ENCODE assay signal across 18 cellular contexts in the genomic region with DNA sequence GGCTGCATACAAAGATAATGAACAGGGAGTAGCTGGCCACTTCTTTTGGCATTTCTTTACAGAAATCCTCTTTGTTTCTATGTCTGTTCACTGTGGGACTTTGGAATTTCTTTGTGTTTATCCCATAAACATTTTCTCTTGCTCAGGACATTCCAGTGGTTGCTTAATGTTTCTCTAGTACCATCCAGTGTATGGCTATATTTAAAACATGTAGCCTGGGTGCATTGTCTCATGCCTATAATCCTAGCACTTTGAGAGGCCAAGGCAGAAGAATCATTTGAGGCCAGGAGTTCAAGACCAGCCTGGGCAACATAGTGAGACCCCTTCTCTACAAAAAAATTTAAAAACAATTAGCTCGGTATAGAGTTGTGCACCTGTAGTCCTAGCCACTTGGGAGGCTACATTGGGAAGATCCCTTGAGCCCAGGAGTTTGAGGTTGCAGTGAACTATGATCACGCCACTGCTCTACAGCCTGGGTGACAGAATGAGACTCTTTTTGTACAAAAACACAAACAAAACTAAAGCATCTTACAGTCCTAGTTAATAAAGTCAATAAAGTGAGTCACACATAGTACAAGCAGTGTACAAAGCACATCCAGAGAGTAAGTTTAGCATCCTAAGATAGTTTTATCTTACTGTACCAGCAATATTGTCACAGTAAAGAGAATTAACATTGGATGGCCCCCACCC.
DNase-seq lines count a peak whose midpoint lies in the region; ATAC-seq, FAIRE-seq and TF ChIP-seq lines count a peak whose summit lies in the region.
"Had no signal": no experiment of that assay in that cellular context is flagged by ENCODE, and none has a peak within 500 bp of the region (broad histone marks: within the 10 kb centered on the region; RNA-seq: fewer than 3 reads in every experiment).

No MANE protein-coding gene starts in this region.

- H3K4me2 ChIP-seq in HepG2 (ENCODE audit: low read depth, low read length), result peak overlapping the region; percentile 47; the same call in 1 of the 2 replicates

- 50% methylated on average over 2 of the region's 2 CpGs for WGBS in HepG2 (ENCODE audit: low lambda C conversion rate)

- in situ Hi-C loops in HepG2 (cut with HindIII; ENCODE audit: extremely low pct_ligation_motif_present, low pct_unique_long_range_greater_than_20kb), result no loop called here

- no TSS peak for BruUV-seq in HepG2 (replicated peaks; lab: Mats Ljungman, UMichigan)

- CTCF ChIA-PET in HepG2 (lab: Yijun Ruan, JAX; ENCODE audit: low intra/inter-chr PET ratio, low total read pairs), result no interaction called here

- no peaks in the 10 kb centered on the region for H3K27me3 Mint-ChIP-seq in activated naive CD4-positive, alpha-beta T cell treated with anti-CD3 and anti-CD28 coated beads, Interleukin-2, amount 50 U/mL, for 24 hours

- no peaks in the 10 kb centered on the region for H3K36me3 ChIP-seq in HepG2 (replicated peaks in 1 of 2; ENCODE audit: control insufficient read depth in 1 of 2, insufficient read depth in 2 of 2, low read length in 2 of 2)
- H3K36me3 ChIP-seq: thoracic aorta had no signal

- no peak overlapping the region for H3K4me3 Mint-ChIP-seq in activated naive CD4-positive, alpha-beta T cell treated with anti-CD3 and anti-CD28 coated beads, Interleukin-2, amount 50 U/mL, for 24 hours

- TF ChIP-seq CTCF in cardiac fibroblast (IDR thresholded peaks at IDR 0.05; ENCODE audit: low read depth, low read length) (no peak), HepG2 (CRISPR knock-in tag; IDR thresholded peaks at IDR 0.05) (no peak), coronary artery (IDR thresholded peaks at IDR 0.05) (no peak)

- intact Hi-C loops in HepG2 (cut with micrococcal nuclease; ENCODE audit: unreplicated experiment), result no loop called here

- no peaks in the 10 kb centered on the region for H3K27me3 ChIP-seq in HepG2 (ENCODE audit: control insufficient read depth in 1 of 2, insufficient read depth in 2 of 2, low read length in 2 of 2)

- peaks cover 31% of the 10 kb centered on the region; the same call in 1 of the 2 replicates for H4K20me1 ChIP-seq in HepG2 (ENCODE audit: insufficient read depth, low read length)

- no peaks in the 10 kb centered on the region for H3K9me3 Mint-ChIP-seq in activated naive CD4-positive, alpha-beta T cell treated with anti-CD3 and anti-CD28 coated beads, Interleukin-2, amount 50 U/mL, for 24 hours

- H3K79me2 ChIP-seq in HepG2 (ENCODE audit: insufficient read depth, low read length), result peaks cover 58% of the 10 kb centered on the region

- POLR2A ChIA-PET in HepG2 (lab: Yijun Ruan, JAX), result interaction anchor here (2.9 kb wide), 1 partner anchor 64 kb away, joined by 11 read pairs; a partner anchor contains a TSS

- H3K4me3 ChIP-seq in cardiac fibroblast (replicated peaks in 1 of 2; ENCODE audit: low read depth in 2 of 2, low read length in 2 of 2) (no peak overlapping the region), HepG2 (replicated peaks in 1 of 3; ENCODE audit: insufficient read depth in 1 of 3, low read depth in 2 of 3, low read length in 3 of 3) (no peak overlapping the region), coronary artery (no peak overlapping the region)
- H3K4me3 ChIP-seq: thoracic aorta had no signal

- ATAC-seq in HepG2 (peak; percentile 89), HG03521 (IDR thresholded peaks at IDR 0.05; ENCODE audit: unreplicated experiment) (no peak), GM19397 (IDR thresholded peaks at IDR 0.05; ENCODE audit: unreplicated experiment) (no peak), HG02571 (IDR thresholded peaks at IDR 0.05; ENCODE audit: unreplicated experiment) (no peak)
- ATAC-seq: sciatic nerve had no signal

- H3K4me1 Mint-ChIP-seq in activated naive CD4-positive, alpha-beta T cell treated with anti-CD3 and anti-CD28 coated beads, Interleukin-2, amount 50 U/mL, for 24 hours, result peaks cover 74% of the 10 kb centered on the region

- H3K9me3 ChIP-seq in HepG2 (ENCODE audit: low read length), result no peaks in the 10 kb centered on the region
- H3K9me3 ChIP-seq: thoracic aorta had no signal

- peaks cover 11% of the 10 kb centered on the region for H3K36me3 Mint-ChIP-seq in activated naive CD4-positive, alpha-beta T cell treated with anti-CD3 and anti-CD28 coated beads, Interleukin-2, amount 50 U/mL, for 24 hours

- peak overlapping the region; percentile 12 for H3K27ac Mint-ChIP-seq in activated naive CD4-positive, alpha-beta T cell treated with anti-CD3 and anti-CD28 coated beads, Interleukin-2, amount 50 U/mL, for 24 hours

- no peak for DNase-seq in activated naive CD4-positive, alpha-beta T cell treated with Interleukin-2 at 50 U/mL for 16 hours
- DNase-seq in cardiac fibroblast (ENCODE audit: low read depth in 2 of 2) (peak; percentile 70 to 72), HepG2 (ENCODE audit: low spot score) (peak; percentile 84), coronary artery (ENCODE audit: low spot score) (no peak)
- DNase-seq: 8988T; DMS53; effector memory CD4-positive, alpha-beta T cell; NCI-H1092 treated with DMSO at 0.1 percent for 48 hours; NCI-H748 treated with DMSO at 0.1 percent for 48 hours; Right ventricle myocardium superior had no signal

- TF ChIP-seq RAD21 in HepG2 (CRISPR knock-in tag; IDR thresholded peaks at IDR 0.05), result no peak

- H3K27ac ChIP-seq in HepG2 (ENCODE audit: extremely low read length, insufficient read depth, low read length) (peak overlapping the region; percentile 46), coronary artery (peak overlapping the region in 1 of 2 donors; percentile 14)
- H3K27ac ChIP-seq: thoracic aorta had no signal

- H3K4me1 ChIP-seq in HepG2 (ENCODE audit: insufficient read depth, low read length), result peaks cover 56% of the 10 kb centered on the region

- H2AFZ ChIP-seq in HepG2 (ENCODE audit: low read length), result no peak overlapping the region

- TF ChIP-seq EP300 in HepG2 (IDR thresholded peaks at IDR 0.05; ENCODE audit: low read depth in 2 of 2, low read length in 2 of 2) (no peak), HepG2 (CRISPR knock-in tag; IDR thresholded peaks at IDR 0.05; ENCODE audit: borderline replicate concordance) (no peak)

- FAIRE-seq in HepG2 (lab: Jason Lieb, UNC), result no peak
- FAIRE-seq: H54, TTC549 had no signal

- H3K9ac ChIP-seq in HepG2 (ENCODE audit: insufficient read depth, low read depth, low read length), result 0 out of 2 replicates have a peak overlapping the region, but pooled peaks have one; percentile 13

- no peak for TF ChIP-seq POLR2A in HepG2 (IDR thresholded peaks at IDR 0.05; ENCODE audit: insufficient read depth in 1 of 2, low read depth in 2 of 2, low read length in 2 of 2)

TF ChIP-seq in HepG2, 621 proteins besides CTCF, POLR2A, EP300 and RAD21 (continues in another document):
- TF ChIP-seq KMT2A (CRISPR knock-in tag; IDR thresholded peaks at IDR 0.05) (no peak), RFXAP (CRISPR knock-in tag; IDR thresholded peaks at IDR 0.05; ENCODE audit: borderline replicate concordance) (no peak), ZNF781 (CRISPR knock-in tag; IDR thresholded peaks at IDR 0.05; ENCODE audit: borderline replicate concordance, not compliant biosample characterization) (no peak), JARID2 (CRISPR knock-in tag; IDR thresholded peaks at IDR 0.05; ENCODE audit: insufficient replicate concordance) (no peak), ZNF24 (IDR thresholded peaks at IDR 0.05) (no peak), ZNF143 (CRISPR knock-in tag; IDR thresholded peaks at IDR 0.05) (no peak)
- TF ChIP-seq, protein P1, sequence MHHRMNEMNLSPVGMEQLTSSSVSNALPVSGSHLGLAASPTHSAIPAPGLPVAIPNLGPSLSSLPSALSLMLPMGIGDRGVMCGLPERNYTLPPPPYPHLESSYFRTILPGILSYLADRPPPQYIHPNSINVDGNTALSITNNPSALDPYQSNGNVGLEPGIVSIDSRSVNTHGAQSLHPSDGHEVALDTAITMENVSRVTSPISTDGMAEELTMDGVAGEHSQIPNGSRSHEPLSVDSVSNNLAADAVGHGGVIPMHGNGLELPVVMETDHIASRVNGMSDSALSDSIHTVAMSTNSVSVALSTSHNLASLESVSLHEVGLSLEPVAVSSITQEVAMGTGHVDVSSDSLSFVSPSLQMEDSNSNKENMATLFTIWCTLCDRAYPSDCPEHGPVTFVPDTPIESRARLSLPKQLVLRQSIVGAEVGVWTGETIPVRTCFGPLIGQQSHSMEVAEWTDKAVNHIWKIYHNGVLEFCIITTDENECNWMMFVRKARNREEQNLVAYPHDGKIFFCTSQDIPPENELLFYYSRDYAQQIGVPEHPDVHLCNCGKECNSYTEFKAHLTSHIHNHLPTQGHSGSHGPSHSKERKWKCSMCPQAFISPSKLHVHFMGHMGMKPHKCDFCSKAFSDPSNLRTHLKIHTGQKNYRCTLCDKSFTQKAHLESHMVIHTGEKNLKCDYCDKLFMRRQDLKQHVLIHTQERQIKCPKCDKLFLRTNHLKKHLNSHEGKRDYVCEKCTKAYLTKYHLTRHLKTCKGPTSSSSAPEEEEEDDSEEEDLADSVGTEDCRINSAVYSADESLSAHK (CRISPR knock-in tag; IDR thresholded peaks at IDR 0.05; ENCODE audit: borderline replicate concordance), result no peak
- TF ChIP-seq, protein P2, sequence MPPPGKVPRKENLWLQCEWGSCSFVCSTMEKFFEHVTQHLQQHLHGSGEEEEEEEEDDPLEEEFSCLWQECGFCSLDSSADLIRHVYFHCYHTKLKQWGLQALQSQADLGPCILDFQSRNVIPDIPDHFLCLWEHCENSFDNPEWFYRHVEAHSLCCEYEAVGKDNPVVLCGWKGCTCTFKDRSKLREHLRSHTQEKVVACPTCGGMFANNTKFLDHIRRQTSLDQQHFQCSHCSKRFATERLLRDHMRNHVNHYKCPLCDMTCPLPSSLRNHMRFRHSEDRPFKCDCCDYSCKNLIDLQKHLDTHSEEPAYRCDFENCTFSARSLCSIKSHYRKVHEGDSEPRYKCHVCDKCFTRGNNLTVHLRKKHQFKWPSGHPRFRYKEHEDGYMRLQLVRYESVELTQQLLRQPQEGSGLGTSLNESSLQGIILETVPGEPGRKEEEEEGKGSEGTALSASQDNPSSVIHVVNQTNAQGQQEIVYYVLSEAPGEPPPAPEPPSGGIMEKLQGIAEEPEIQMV (CRISPR knock-in tag; IDR thresholded peaks at IDR 0.05; ENCODE audit: low read depth), result no peak

Comparison
In these comparisons a context has a peak if more than half of its experiments do, and no peak if none do; other contexts are left out.
1. DNase-seq: peak in cardiac fibroblast (2 of 2) and HepG2 (single experiment); none in activated naive CD4-positive, alpha-beta T cell treated with Interleukin-2 at 50 U/mL for 16 hours (single experiment) and coronary artery (single experiment).